ENCODE assay signal across 11 cellular contexts in genomic region chr9:6552033-6552737, GRCh38.
DNase-seq lines count a peak whose midpoint lies in the region; ATAC-seq, FAIRE-seq and TF ChIP-seq lines count a peak whose summit lies in the region.
"Had no signal": no experiment of that assay in that cellular context is flagged by ENCODE, and none has a peak within 500 bp of the region (broad histone marks: within the 10 kb centered on the region; RNA-seq: fewer than 3 reads in every experiment).

No MANE protein-coding gene starts in this region.

- peak overlapping the region in 1 of 3 experiments; percentile 58 for H3K4me3 ChIP-seq in endothelial cell of umbilical vein (replicated peaks in 1 of 3; ENCODE audit: insufficient read depth in 1 of 3, low read depth in 1 of 3, low read length in 3 of 3)
- H3K4me3 ChIP-seq: cardiac muscle cell had no signal

- no peak for FAIRE-seq in endothelial cell of umbilical vein (lab: Jason Lieb, UNC)

- intact Hi-C loops in endothelial cell of umbilical vein (cut with micrococcal nuclease), result loop anchor here (1.0 to 5.0 kb wide), 3 partner anchors 14 to 405 kb away; partner anchors contain the start of gene UHRF2

- no peaks in the 10 kb centered on the region for H3K9me1 ChIP-seq in endothelial cell of umbilical vein (replicated peaks; ENCODE audit: control insufficient read depth, extremely low read depth, insufficient read depth, low read length)

- dilution Hi-C loops in endothelial cell of umbilical vein (cut with MboI; ENCODE audit: extremely low pct_ligation_motif_present, low sequenced_read_pairs), result no loop called here

- no peaks in the 10 kb centered on the region for H3K36me3 ChIP-seq in endothelial cell of umbilical vein (ENCODE audit: control insufficient read depth in 2 of 2, extremely low read depth in 1 of 2, insufficient read depth in 2 of 2, low read length in 2 of 2)
- H3K36me3 ChIP-seq: cardiac muscle cell had no signal

- no peaks in the 10 kb centered on the region for H3K79me2 ChIP-seq in endothelial cell of umbilical vein (ENCODE audit: control insufficient read depth, insufficient read depth, low read length)

- no peaks in the 10 kb centered on the region for H4K20me1 ChIP-seq in endothelial cell of umbilical vein (replicated peaks; ENCODE audit: control insufficient read depth, extremely low read depth, insufficient read depth, low read length)

- TF ChIP-seq CTCF in endothelial cell of umbilical vein (IDR thresholded peaks at IDR 0.05; ENCODE audit: extremely low read depth in 1 of 2, insufficient read depth in 1 of 2, low read depth in 1 of 2, low read length in 2 of 2), result peak in 1 of 2 donors; percentile 45
- TF ChIP-seq CTCF in omental fat pad (IDR thresholded peaks at IDR 0.05), result no peak

- peak overlapping the region; percentile 92 for H3K9ac ChIP-seq in endothelial cell of umbilical vein (replicated peaks; ENCODE audit: extremely low read depth, insufficient read depth, low read length)

- H3K4me1 ChIP-seq in endothelial cell of umbilical vein (ENCODE audit: control insufficient read depth, extremely low read depth, insufficient read depth, low read length), result peaks cover 43% of the 10 kb centered on the region

- no peak overlapping the region for H2AFZ ChIP-seq in endothelial cell of umbilical vein (ENCODE audit: low read depth, low read length)

- H3K27ac ChIP-seq in endothelial cell of umbilical vein (ENCODE audit: insufficient read depth, low read depth, low read length), result peak overlapping the region; percentile 99
- peak overlapping the region; percentile 48 for H3K27ac ChIP-seq in temporal lobe (ENCODE audit: low read depth, low read length)
- H3K27ac ChIP-seq: cardiac muscle cell, RWPE1 had no signal

- H3K27me3 ChIP-seq in endothelial cell of umbilical vein (ENCODE audit: control insufficient read depth in 2 of 2, insufficient read depth in 2 of 2, low read length in 2 of 2), result no peaks in the 10 kb centered on the region
- H3K27me3 ChIP-seq: cardiac muscle cell had no signal

- CTCF ChIA-PET in endothelial cell of umbilical vein (lab: Charles Lee), result interaction anchor here (0.9 to 2.8 kb wide), 11 partner anchors 10 to 197 kb away, joined by 3 to 46 read pairs (median 7); no protein-coding TSS in a partner anchor

- DNase-seq in NCI-H510A treated with DMSO at 0.1 percent for 48 hours (lab: John Stamatoyannopoulos, UW) (peak; percentile 12), NCI-H510A (lab: John Stamatoyannopoulos, UW) (no peak), NCI-H748 (lab: John Stamatoyannopoulos, UW; ENCODE audit: unreplicated experiment) (peak; percentile 90), endothelial cell of umbilical vein (ENCODE audit: low read depth, low spot score) (peak; percentile 92), COLO829 (ENCODE audit: low spot score) (no peak), activated gamma-delta T cell treated with Interleukin-2 at 50 U/mL for 16 hours (no peak), omental fat pad (ENCODE audit: low spot score) (no peak)
- DNase-seq: activated CD4-positive, alpha-beta T cell treated with anti-CD3 and anti-CD28 coated beads, Interleukin-2, amount 50 U/mL, for 48 hours had no signal

- ATAC-seq in omental fat pad (ENCODE audit: low FRiP score), result no peak

- H3K9me3 ChIP-seq in endothelial cell of umbilical vein (replicated peaks; ENCODE audit: control insufficient read depth, insufficient read depth, low read length), result no peaks in the 10 kb centered on the region

- peak; percentile 19 for TF ChIP-seq POLR2A in endothelial cell of umbilical vein (IDR thresholded peaks at IDR 0.05; ENCODE audit: low read depth, low read length)

- POLR2A ChIA-PET in endothelial cell of umbilical vein (lab: Charles Lee), result interaction anchor here (1.4 to 1.6 kb wide), 2 partner anchors 10 to 15 kb away, joined by 4 to 9 read pairs; no protein-coding TSS in a partner anchor

- BruUV-seq in endothelial cell of umbilical vein (replicated peaks; lab: Mats Ljungman, UMichigan), result TSS peak; percentile 94

- H3K4me2 ChIP-seq in endothelial cell of umbilical vein (ENCODE audit: insufficient read depth, low read length), result peak overlapping the region; percentile 94

TF ChIP-seq in endothelial cell of umbilical vein, 7 proteins besides CTCF, POLR2A, EP300 and RAD21:
- TF ChIP-seq JUN (IDR thresholded peaks at IDR 0.05; ENCODE audit: borderline replicate concordance, insufficient read depth, insufficient read length, low read depth) (no peak), MYC (IDR thresholded peaks at IDR 0.05; ENCODE audit: low read depth, low read length) (no peak), POLR2AphosphoS5 (IDR thresholded peaks at IDR 0.05; ENCODE audit: insufficient read depth, low read depth, low read length) (peak; percentile 70), MAX (IDR thresholded peaks at IDR 0.05; ENCODE audit: insufficient read depth, insufficient read length) (no peak)

Comparison
In these comparisons a context has a peak if more than half of its experiments do, and no peak if none do; other contexts are left out.
1. DNase-seq: peak in NCI-H510A treated with DMSO at 0.1 percent for 48 hours (single experiment), NCI-H748 (single experiment) and endothelial cell of umbilical vein (single experiment); none in NCI-H510A (single experiment), COLO829 (single experiment), activated gamma-delta T cell treated with Interleukin-2 at 50 U/mL for 16 hours (single experiment) and omental fat pad (single experiment).